Comparison of ENCODE assay signal across 10 cellular contexts in genomic region chr20:38723069-38723981, GRCh38. TPM values are rescaled to one million over a fixed set of nuclear protein-coding genes. Genes with fewer than 3 reads are reported as not detected.
A peak's percentile ranks its signal among the peaks of the same experiment; 100 is the strongest.
DNase-seq lines count a peak whose midpoint lies in the region; ATAC-seq and TF ChIP-seq lines count a peak whose summit lies in the region.
"Had no signal": no experiment of that assay in that cellular context is flagged by ENCODE, and none has a peak within 500 bp of the region (broad histone marks: within the 10 kb centered on the region; RNA-seq: fewer than 3 reads in every experiment).

No MANE protein-coding gene starts in this region.

- H3K9me3 ChIP-seq in BLaER1 treated with 17β-estradiol and CSF1 and Interleukin-3, amounts not matched to agents 10 nM and 100 nM (replicated peaks in 1 of 11) = peaks cover 10 to 13% (median 12%) of the 10 kb centered on the region in 11 experiments; a peak in 18 of 22 replicates
- H3K9me3 ChIP-seq: mucosa of descending colon had no signal

- peaks cover 92% of the 10 kb centered on the region for H3K27me3 Mint-ChIP-seq in activated T-cell treated with anti-CD3 and anti-CD28 coated beads, Interleukin-2, amount 50 U/mL, for 24 hours

- H3K9ac ChIP-seq in BLaER1 treated with 17β-estradiol and CSF1 and Interleukin-3, amounts not matched to agents 10 nM and 100 nM = peak overlapping the region in 2 of 11 experiments; percentile 10 to 25; a peak in 3 of 22 replicates

- H4K20me1 ChIP-seq in BLaER1 treated with 17β-estradiol and CSF1 and Interleukin-3, amounts not matched to agents 10 nM and 100 nM = peaks cover 0 to 86% (median 56%) of the 10 kb centered on the region in 11 experiments; a peak in 19 of 22 replicates

- no peaks in the 10 kb centered on the region for H3K36me3 Mint-ChIP-seq in activated T-cell treated with anti-CD3 and anti-CD28 coated beads, Interleukin-2, amount 50 U/mL, for 24 hours (ENCODE audit: low read depth)

- no peak for TF ChIP-seq CTCF in GM13976 (IDR thresholded peaks at IDR 0.05; ENCODE audit: borderline replicate concordance, control extremely low read depth, extremely low read depth, insufficient read depth, missing control alignments)

- DNase-seq in GM13976 (ENCODE audit: low spot score) (peak; percentile 41), posterior vena cava (ENCODE audit: low spot score) (no peak)
- peak; percentile 45 for DNase-seq in activated T-cell treated with anti-CD3 and anti-CD28 coated beads, Interleukin-2, amount 50 U/mL, for 24 hours
- DNase-seq: mucosa of descending colon had no signal

- H3K36me3 ChIP-seq in BLaER1 treated with 17β-estradiol and CSF1 and Interleukin-3, amounts not matched to agents 10 nM and 100 nM = no peaks in the 10 kb centered on the region

- ATAC-seq in GM18867 (IDR thresholded peaks at IDR 0.05; ENCODE audit: unreplicated experiment) (no peak), HG02623 (IDR thresholded peaks at IDR 0.05; ENCODE audit: unreplicated experiment) (no peak), GM21529 (IDR thresholded peaks at IDR 0.05; ENCODE audit: unreplicated experiment) (no peak)
- ATAC-seq: mucosa of descending colon had no signal

- no peak overlapping the region for H3K4me3 Mint-ChIP-seq in activated T-cell treated with anti-CD3 and anti-CD28 coated beads, Interleukin-2, amount 50 U/mL, for 24 hours
- H3K4me3 Mint-ChIP-seq: dendritic cell treated with granulocyte-macrophage colony-stimulating factor and Interleukin-4, amounts not matched to agents 40 ng/mL and 50 ng/mL, for 4 days had no signal

- H3K4me3 ChIP-seq in BLaER1 treated with 17β-estradiol and CSF1 and Interleukin-3, amounts not matched to agents 10 nM and 100 nM = peak overlapping the region; percentile 33 to 52 (median 46)
- H3K4me3 ChIP-seq in iPS-11a (ENCODE audit: low read depth, low read length) = peak overlapping the region; percentile 6
- H3K4me3 ChIP-seq: mucosa of descending colon had no signal

- no peak overlapping the region for H3K27ac ChIP-seq in BLaER1 treated with 17β-estradiol and CSF1 and Interleukin-3, amounts not matched to agents 10 nM and 100 nM

- intact Hi-C loops in posterior vena cava (cut with DNase I) = no loop called here

- H3K9me3 Mint-ChIP-seq in activated T-cell treated with anti-CD3 and anti-CD28 coated beads, Interleukin-2, amount 50 U/mL, for 24 hours = no peaks in the 10 kb centered on the region
- H3K9me3 Mint-ChIP-seq: dendritic cell treated with granulocyte-macrophage colony-stimulating factor and Interleukin-4, amounts not matched to agents 40 ng/mL and 50 ng/mL, for 4 days had no signal

- peaks cover 92 to 100% (median 98%) of the 10 kb centered on the region in 11 experiments for H3K27me3 ChIP-seq in BLaER1 treated with 17β-estradiol and CSF1 and Interleukin-3, amounts not matched to agents 10 nM and 100 nM

- in situ Hi-C loops in GM13976 (cut with MboI; ENCODE audit: low sequenced_read_pairs, unreplicated experiment) = no loop called here

- peak overlapping the region; percentile 69 to 99 (median 80) for H3K4me2 ChIP-seq in BLaER1 treated with 17β-estradiol and CSF1 and Interleukin-3, amounts not matched to agents 10 nM and 100 nM

- H3K27ac Mint-ChIP-seq in activated T-cell treated with anti-CD3 and anti-CD28 coated beads, Interleukin-2, amount 50 U/mL, for 24 hours = peak overlapping the region; percentile 34
- H3K27ac Mint-ChIP-seq: dendritic cell treated with granulocyte-macrophage colony-stimulating factor and Interleukin-4, amounts not matched to agents 40 ng/mL and 50 ng/mL, for 4 days had no signal

- peaks cover 42% of the 10 kb centered on the region for H3K4me1 Mint-ChIP-seq in activated T-cell treated with anti-CD3 and anti-CD28 coated beads, Interleukin-2, amount 50 U/mL, for 24 hours (ENCODE audit: low read depth)

- peaks cover 39 to 70% (median 59%) of the 10 kb centered on the region in 10 experiments for H3K4me1 ChIP-seq in BLaER1 treated with 17β-estradiol and CSF1 and Interleukin-3, amounts not matched to agents 10 nM and 100 nM

RNA-seq across cellular contexts. Expression of gene SLC32A1, which starts 1.0 kb away (rescaled TPM):
- not detected for total RNA-seq in posterior vena cava

RNA-seq across cellular contexts. Expression of gene ACTR5, which starts 24.9 kb away (rescaled TPM):
- total RNA-seq in posterior vena cava = 1 to 10 TPM; 5.1 to 5.8 TPM
